11 cellular contexts compared by ENCODE assay signal in the genomic region with DNA sequence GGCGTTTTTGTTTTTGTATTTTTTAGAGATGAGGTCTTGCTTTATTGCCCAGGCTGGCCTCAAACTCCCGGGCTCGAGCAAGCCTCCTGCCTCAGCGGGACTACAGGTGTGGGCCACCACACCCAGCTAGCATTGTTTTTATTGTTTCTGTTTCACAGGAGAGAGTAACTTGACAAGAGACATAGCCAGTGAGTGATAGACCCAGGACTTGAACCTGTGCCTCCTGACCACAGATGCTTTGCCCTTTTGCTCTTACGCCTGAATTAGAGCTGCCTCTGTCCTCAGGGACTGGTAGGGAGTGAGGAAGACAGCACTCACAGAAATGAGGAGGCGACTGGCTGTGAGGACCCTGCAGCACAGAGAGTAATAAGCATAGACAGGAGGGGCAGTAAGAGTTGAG. TPM values are rescaled to one million over a fixed set of nuclear protein-coding genes. Genes with fewer than 3 reads are reported as not detected.
DNase-seq lines count a peak whose midpoint lies in the region; ATAC-seq and TF ChIP-seq lines count a peak whose summit lies in the region.
"Had no signal": no experiment of that assay in that cellular context is flagged by ENCODE, and none has a peak within 500 bp of the region (broad histone marks: within the 10 kb centered on the region; RNA-seq: fewer than 3 reads in every experiment).

No MANE protein-coding gene starts in this region.

- intact Hi-C loops in PC-9 (cut with micrococcal nuclease; ENCODE audit: unreplicated experiment) (no loop called here), colonic mucosa (cut with DNase I) (no loop called here), lower leg skin (cut with DNase I; ENCODE audit: low total_unique reads) (no loop called here)

- no TSS peak for BruUV-seq in PC-9 (replicated peaks; lab: Mats Ljungman, UMichigan)

- peak overlapping the region; percentile 59 for H3K4me3 ChIP-seq in GM06990 (replicated peaks; ENCODE audit: low read depth, low read length)
- no peak overlapping the region for H3K4me3 ChIP-seq in PC-9
- H3K4me3 ChIP-seq in colonic mucosa, result peak overlapping the region; percentile 1
- H3K4me3 ChIP-seq in skin epidermis, result peak overlapping the region in 6 of 7 experiments; percentile 7 to 32 (median 24)
- H3K4me3 ChIP-seq in lower leg skin (ENCODE audit: low read depth, poor library complexity, severe bottlenecking), result no peak overlapping the region
- H3K4me3 ChIP-seq: coronary artery had no signal

- POLR2A ChIA-PET in PC-9 (lab: Charles Lee; ENCODE audit: unreplicated experiment), result no interaction called here

- no peaks in the 10 kb centered on the region for H3K79me2 ChIP-seq in PC-9 (ENCODE audit: low read depth)

- H3K27me3 ChIP-seq in GM06990 (replicated peaks; ENCODE audit: control insufficient read depth, insufficient read depth, low read length), result no peaks in the 10 kb centered on the region
- H3K27me3 ChIP-seq in PC-9 (ENCODE audit: insufficient read depth, low read depth), result no peaks in the 10 kb centered on the region
- H3K27me3 ChIP-seq in colonic mucosa, result no peaks in the 10 kb centered on the region

- H3K9ac ChIP-seq in colonic mucosa (ENCODE audit: low read depth in 2 of 2, low read length in 2 of 2), result peak overlapping the region; percentile 4 to 8

- H3K4me1 ChIP-seq in PC-9 (replicated peaks; ENCODE audit: insufficient read depth), result peaks cover 34% of the 10 kb centered on the region
- no peaks in the 10 kb centered on the region for H3K4me1 ChIP-seq in colonic mucosa

- peak; percentile 40 for DNase-seq in GM06990 (ENCODE audit: extremely low read depth, insufficient read length)
- DNase-seq in PC-9, result no peak
- DNase-seq in colonic mucosa, result no peak
- no peak for DNase-seq in lower leg skin (ENCODE audit: low spot score in 2 of 2)
- DNase-seq in COLO829 (ENCODE audit: low spot score), result no peak
- DNase-seq in cerebellar cortex (ENCODE audit: low spot score), result no peak
- DNase-seq: glutamatergic neuron, NCI-H526 had no signal

- H3K36me3 ChIP-seq in GM06990 (ENCODE audit: control insufficient read depth, insufficient read depth, low read length), result peaks cover 6% of the 10 kb centered on the region; the same call in 1 of the 2 replicates
- H3K36me3 ChIP-seq in PC-9 (ENCODE audit: low read depth), result no peaks in the 10 kb centered on the region
- no peaks in the 10 kb centered on the region for H3K36me3 ChIP-seq in colonic mucosa

- TF ChIP-seq CTCF in GM06990 (IDR thresholded peaks at IDR 0.05; ENCODE audit: insufficient read depth, low read length, poor library complexity, severe bottlenecking), result no peak
- no peak for TF ChIP-seq CTCF in PC-9 (conservative IDR thresholded peaks at IDR 0.05)
- TF ChIP-seq CTCF in colonic mucosa (IDR thresholded peaks at IDR 0.05), result no peak
- no peak for TF ChIP-seq CTCF in lower leg skin (IDR thresholded peaks at IDR 0.05)

- H3K27ac ChIP-seq in PC-9 (peak overlapping the region; percentile 94), colonic mucosa (peak overlapping the region; percentile 74), skin epidermis (peak overlapping the region in 19 of 21 experiments; percentile 58 to 94 (median 70))

- 81 to 85% methylated on average over 6 of the region's 6 CpGs for WGBS in lower leg skin, 2 donors

- no peaks in the 10 kb centered on the region for H3K9me2 ChIP-seq in PC-9 (ENCODE audit: insufficient read depth)

- no peaks in the 10 kb centered on the region for H4K20me1 ChIP-seq in PC-9 (ENCODE audit: insufficient read depth)

- TF ChIP-seq POLR2A in lower leg skin (IDR thresholded peaks at IDR 0.05), result no peak

- peaks cover 24% of the 10 kb centered on the region; the same call in 1 of the 2 replicates for H3F3A ChIP-seq in PC-9 (ENCODE audit: insufficient read depth, low read depth)

- ATAC-seq in activated CD4-positive, CD25-positive, alpha-beta regulatory T cell treated with anti-CD3 and anti-CD28 coated beads, Interleukin-2, amount 50 U/mL, for 24 hours, result no peak

- no peaks in the 10 kb centered on the region for H3K9me3 ChIP-seq in PC-9 (ENCODE audit: insufficient read depth, low read depth)
- no peaks in the 10 kb centered on the region for H3K9me3 ChIP-seq in colonic mucosa

- CTCF ChIA-PET in PC-9 (lab: Charles Lee), result no interaction called here

- no peak overlapping the region; the same call in 1 of the 2 replicates for H2AFZ ChIP-seq in PC-9

- peak overlapping the region; percentile 63; the same call in 1 of the 2 replicates for H3K4me2 ChIP-seq in PC-9

RNA-seq across cellular contexts. Expression of gene EVL, which starts 2.3 kb away (rescaled TPM):
- total RNA-seq in PC-9 (2021) (4.9 and 5.9 TPM in 2 replicates), colonic mucosa (10 to 100 TPM; 13.7 to 15.4 TPM), lower leg skin (10 to 100 TPM; 26.4 to 51.4 (median 40.9) TPM)

Comparison
In these comparisons a context has a peak if more than half of its experiments do, and no peak if none do; other contexts are left out.
1. H3K4me3 ChIP-seq: peak in GM06990 (single experiment), colonic mucosa (single experiment) and skin epidermis (6 of 7); none in PC-9 (single experiment) and lower leg skin (single experiment).
2. Peak in every context shown above with its lines, with median percentiles within 50 percentile points of each other: H3K27ac ChIP-seq.